In genomic region chr6:130525378-130525777, GRCh38 we compare ENCODE assay signal across 11 cellular contexts.
DNase-seq lines count a peak whose midpoint lies in the region; ATAC-seq and TF ChIP-seq lines count a peak whose summit lies in the region.
"Had no signal": no experiment of that assay in that cellular context is flagged by ENCODE, and none has a peak within 500 bp of the region (broad histone marks: within the 10 kb centered on the region; RNA-seq: fewer than 3 reads in every experiment).

No MANE protein-coding gene starts in this region.

- no peaks in the 10 kb centered on the region for H3K9me2 ChIP-seq in SU-DHL-6 (replicated peaks; ENCODE audit: insufficient read depth, low read length)

- peaks cover 5% of the 10 kb centered on the region for H3K36me3 Mint-ChIP-seq in activated naive CD4-positive, alpha-beta T cell treated with anti-CD3 and anti-CD28 coated beads, Interleukin-2, amount 50 U/mL, for 24 hours
- H3K36me3 Mint-ChIP-seq in activated naive CD4-positive, alpha-beta T cell treated with anti-CD3 and anti-CD28 coated beads, Interleukin-2, amount 50 U/mL, for 72 hours: peaks cover 11 to 57% of the 10 kb centered on the region in 2 donors

- peaks cover 36% of the 10 kb centered on the region for H3K4me1 Mint-ChIP-seq in activated naive CD4-positive, alpha-beta T cell treated with anti-CD3 and anti-CD28 coated beads, Interleukin-2, amount 50 U/mL, for 24 hours
- peaks cover 35% of the 10 kb centered on the region for H3K4me1 Mint-ChIP-seq in stimulated activated naive CD8-positive, alpha-beta T cell treated with anti-CD3 and anti-CD28 coated beads, Interleukin-15, amount 100 ng/mL, for 72 hours

- H3K79me2 ChIP-seq in SU-DHL-6 (ENCODE audit: insufficient read depth, low read length): no peaks in the 10 kb centered on the region

- 0 out of 2 replicates have a peak overlapping the region, but pooled peaks have one; percentile 19 for H3K9ac ChIP-seq in SU-DHL-6 (ENCODE audit: low read length)

- no peak overlapping the region for H3K4me3 ChIP-seq in SU-DHL-6 (ENCODE audit: insufficient read depth, low read length, poor library complexity, severe bottlenecking)
- H3K4me3 ChIP-seq: coronary artery had no signal

- H3K4me2 ChIP-seq in SU-DHL-6 (ENCODE audit: low read depth, low read length, poor library complexity, severe bottlenecking): peak overlapping the region; percentile 37

- H3K27me3 ChIP-seq in SU-DHL-6 (ENCODE audit: low read length): no peaks in the 10 kb centered on the region

- H3K27me3 Mint-ChIP-seq in activated naive CD4-positive, alpha-beta T cell treated with anti-CD3 and anti-CD28 coated beads, Interleukin-2, amount 50 U/mL, for 24 hours: no peaks in the 10 kb centered on the region
- H3K27me3 Mint-ChIP-seq in stimulated activated naive CD8-positive, alpha-beta T cell treated with anti-CD3 and anti-CD28 coated beads, Interleukin-15, amount 100 ng/mL, for 72 hours: no peaks in the 10 kb centered on the region

- H2AFZ ChIP-seq in SU-DHL-6 (ENCODE audit: low read depth, low read length, severe bottlenecking): no peak overlapping the region

- no peaks in the 10 kb centered on the region for H3K36me3 ChIP-seq in SU-DHL-6 (ENCODE audit: low read length)

- H4K20me1 ChIP-seq in SU-DHL-6 (ENCODE audit: low read depth, low read length): no peaks in the 10 kb centered on the region

- no peak for DNase-seq in activated naive CD4-positive, alpha-beta T cell treated with anti-CD3 and anti-CD28 coated beads, Interleukin-2, amount 50 U/mL, for 72 hours (ENCODE audit: low spot score in 2 of 2)
- no peak for DNase-seq in stimulated activated naive CD8-positive, alpha-beta T cell treated with anti-CD3 and anti-CD28 coated beads, Interleukin-15, amount 100 ng/mL, for 72 hours
- no peak for DNase-seq in COLO668 (lab: John Stamatoyannopoulos, UW; ENCODE audit: unreplicated experiment)
- DNase-seq in GM03348 (ENCODE audit: low spot score): no peak
- DNase-seq: activated T-cell treated with anti-CD3 and anti-CD28 coated beads for 4 hours, NCI-H146 had no signal

- TF ChIP-seq CTCF in SU-DHL-6 (IDR thresholded peaks at IDR 0.05; ENCODE audit: insufficient read depth, low read length, poor library complexity, severe bottlenecking): no peak

- no peaks in the 10 kb centered on the region for H3K9me3 Mint-ChIP-seq in activated naive CD4-positive, alpha-beta T cell treated with anti-CD3 and anti-CD28 coated beads, Interleukin-2, amount 50 U/mL, for 24 hours
- peaks cover 5 to 51% of the 10 kb centered on the region in 2 donors for H3K9me3 Mint-ChIP-seq in activated naive CD4-positive, alpha-beta T cell treated with anti-CD3 and anti-CD28 coated beads, Interleukin-2, amount 50 U/mL, for 72 hours
- H3K9me3 Mint-ChIP-seq in stimulated activated naive CD8-positive, alpha-beta T cell treated with anti-CD3 and anti-CD28 coated beads, Interleukin-15, amount 100 ng/mL, for 72 hours: peaks cover 23 to 56% of the 10 kb centered on the region in 2 donors

- ATAC-seq in activated naive CD4-positive, alpha-beta T cell treated with anti-CD3 and anti-CD28 coated beads, Interleukin-2, amount 50 U/mL, for 72 hours: no peak
- ATAC-seq in HG02870 (IDR thresholded peaks at IDR 0.05; ENCODE audit: unreplicated experiment) (peak; percentile 51), HG02571 (IDR thresholded peaks at IDR 0.05; ENCODE audit: unreplicated experiment) (no peak)
- peak; percentile 38 for ATAC-seq in stimulated activated naive CD8-positive, alpha-beta T cell treated with anti-CD3 and anti-CD28 coated beads, Interleukin-15, amount 100 ng/mL, for 72 hours

- peak overlapping the region; percentile 15 for H3K27ac Mint-ChIP-seq in activated naive CD4-positive, alpha-beta T cell treated with anti-CD3 and anti-CD28 coated beads, Interleukin-2, amount 50 U/mL, for 24 hours
- peak overlapping the region in 1 of 2 donors; percentile 67 for H3K27ac Mint-ChIP-seq in activated naive CD4-positive, alpha-beta T cell treated with anti-CD3 and anti-CD28 coated beads, Interleukin-2, amount 50 U/mL, for 72 hours
- peak overlapping the region in 1 of 2 donors; percentile 9 for H3K27ac Mint-ChIP-seq in stimulated activated naive CD8-positive, alpha-beta T cell treated with anti-CD3 and anti-CD28 coated beads, Interleukin-15, amount 100 ng/mL, for 72 hours

- H3K4me3 Mint-ChIP-seq in activated naive CD4-positive, alpha-beta T cell treated with anti-CD3 and anti-CD28 coated beads, Interleukin-2, amount 50 U/mL, for 24 hours: no peak overlapping the region
- no peak overlapping the region for H3K4me3 Mint-ChIP-seq in stimulated activated naive CD8-positive, alpha-beta T cell treated with anti-CD3 and anti-CD28 coated beads, Interleukin-15, amount 100 ng/mL, for 72 hours

- no peaks in the 10 kb centered on the region for H3K9me3 ChIP-seq in SU-DHL-6 (ENCODE audit: insufficient read depth, low read length)

- peak overlapping the region; percentile 70 for H3K27ac ChIP-seq in SU-DHL-6 (ENCODE audit: low read depth, low read length)
- H3K27ac ChIP-seq: coronary artery had no signal

- H3F3A ChIP-seq in SU-DHL-6 (ENCODE audit: insufficient read depth): no peaks in the 10 kb centered on the region

Comparison
In these comparisons a context has a peak if more than half of its experiments do, and no peak if none do; other contexts are left out.
1. ATAC-seq: peak in HG02870 (single experiment) and stimulated activated naive CD8-positive, alpha-beta T cell treated with anti-CD3 and anti-CD28 coated beads, Interleukin-15, amount 100 ng/mL, for 72 hours (single experiment); none in activated naive CD4-positive, alpha-beta T cell treated with anti-CD3 and anti-CD28 coated beads, Interleukin-2, amount 50 U/mL, for 72 hours (0 of 2) and HG02571 (single experiment).